Comparison of ENCODE assay signal across 10 cellular contexts in genomic region chr17:49715221-49715620, GRCh38. TPM values are rescaled to one million over a fixed set of nuclear protein-coding genes. Genes with fewer than 3 reads are reported as not detected.
DNase-seq lines count a peak whose midpoint lies in the region; ATAC-seq and TF ChIP-seq lines count a peak whose summit lies in the region.
"Had no signal": no experiment of that assay in that cellular context is flagged by ENCODE, and none has a peak within 500 bp of the region (broad histone marks: within the 10 kb centered on the region; RNA-seq: fewer than 3 reads in every experiment).

No MANE protein-coding gene starts in this region.

- H3K9me3 ChIP-seq in right atrium auricular region (no peaks in the 10 kb centered on the region), gastroesophageal sphincter (no peaks in the 10 kb centered on the region), stomach smooth muscle (ENCODE audit: control insufficient read depth in 2 of 2, low read length in 2 of 2) (no peaks in the 10 kb centered on the region), PC-3 (ENCODE audit: low read length) (no peaks in the 10 kb centered on the region)
- H3K9me3 ChIP-seq: psoas muscle had no signal

- H3K4me1 Mint-ChIP-seq in activated CD8-positive, alpha-beta T cell treated with anti-CD3 and anti-CD28 coated beads, Interleukin-2, amount 10 ng/mL, durations not matched to agents 7 days and 5 days (ENCODE audit: low read depth) = peaks cover 34% of the 10 kb centered on the region

- 50 to 64% methylated on average over 2 to 3 of the region's 4 CpGs for WGBS in gastroesophageal sphincter (ENCODE audit: low coverage in 1 of 2), 2 donors

- H3K36me3 Mint-ChIP-seq in activated CD8-positive, alpha-beta T cell treated with anti-CD3 and anti-CD28 coated beads, Interleukin-2, amount 10 ng/mL, durations not matched to agents 7 days and 5 days (ENCODE audit: low read depth) = peaks cover 65% of the 10 kb centered on the region

- peak overlapping the region; percentile 65 to 76 for H3K27ac ChIP-seq in right atrium auricular region
- peak overlapping the region in 3 of 4 donors; percentile 61 to 75 (median 69) for H3K27ac ChIP-seq in gastroesophageal sphincter
- H3K27ac ChIP-seq in stomach smooth muscle (ENCODE audit: low read length) = peak overlapping the region; percentile 46
- H3K27ac ChIP-seq in PC-3 (ENCODE audit: low read length) = no peak overlapping the region
- H3K27ac ChIP-seq: psoas muscle had no signal

- POLR2A ChIA-PET in activated CD8-positive, alpha-beta T cell treated with anti-CD3 and anti-CD28 coated beads, Interleukin-2, amount 10 ng/mL, durations not matched to agents 7 days and 5 days (lab: Charles Lee) = interaction anchor here (0.6 to 1.8 kb wide), 8 partner anchors 13 to 73 kb away, joined by 3 to 10 read pairs (median 4); partner anchors contain the start of genes KAT7 and SPOP
- POLR2A ChIA-PET in PC-3 (lab: Charles Lee; ENCODE audit: unreplicated experiment) = no interaction called here

- no peaks in the 10 kb centered on the region for H3F3A ChIP-seq in PC-3 (ENCODE audit: low read length, unreplicated experiment)

- TF ChIP-seq POLR2A in gastroesophageal sphincter (IDR thresholded peaks at IDR 0.05) = no peak

- H3K4me3 ChIP-seq in right atrium auricular region (no peak overlapping the region), gastroesophageal sphincter (no peak overlapping the region), stomach smooth muscle (ENCODE audit: low read length in 2 of 2) (no peak overlapping the region), H7 (ENCODE audit: insufficient read depth, low read depth, low read length) (no peak overlapping the region), PC-3 (ENCODE audit: low read length) (no peak overlapping the region)
- H3K4me3 ChIP-seq: psoas muscle had no signal

- peak overlapping the region; percentile 50 for H3K27ac Mint-ChIP-seq in activated CD8-positive, alpha-beta T cell treated with anti-CD3 and anti-CD28 coated beads, Interleukin-2, amount 10 ng/mL, durations not matched to agents 7 days and 5 days

- ATAC-seq in left cardiac atrium (no peak), gastroesophageal sphincter (no peak), PC-3 (no peak), GM18498 (IDR thresholded peaks at IDR 0.05; ENCODE audit: unreplicated experiment) (no peak)
- ATAC-seq in activated CD8-positive, alpha-beta T cell treated with anti-CD3 and anti-CD28 coated beads, Interleukin-2, amount 10 ng/mL, durations not matched to agents 7 days and 5 days = peak; percentile 51
- ATAC-seq: psoas muscle had no signal

- H3K36me3 ChIP-seq in right atrium auricular region = peaks cover 38% of the 10 kb centered on the region
- peaks cover 0 to 100% of the 10 kb centered on the region in 2 donors for H3K36me3 ChIP-seq in gastroesophageal sphincter
- peaks cover 49 to 67% of the 10 kb centered on the region in 2 donors for H3K36me3 ChIP-seq in stomach smooth muscle (ENCODE audit: control insufficient read depth in 2 of 2, insufficient read depth in 2 of 2, low read length in 2 of 2)
- H3K36me3 ChIP-seq in H7 (replicated peaks; ENCODE audit: control insufficient read depth, insufficient read depth, low read length) = peaks cover 35% of the 10 kb centered on the region
- H3K36me3 ChIP-seq in PC-3 (ENCODE audit: low read depth, low read length) = no peaks in the 10 kb centered on the region; the same call in 1 of the 2 replicates

- intact Hi-C loops in left cardiac atrium (cut with DNase I) = no loop called here
- intact Hi-C loops in PC-3 (cut with micrococcal nuclease) = no loop called here

- no peak overlapping the region for H3K4me3 Mint-ChIP-seq in activated CD8-positive, alpha-beta T cell treated with anti-CD3 and anti-CD28 coated beads, Interleukin-2, amount 10 ng/mL, durations not matched to agents 7 days and 5 days

- H4K20me1 ChIP-seq in PC-3 (ENCODE audit: low read length) = no peaks in the 10 kb centered on the region

- H3K79me2 ChIP-seq in PC-3 (ENCODE audit: low read length) = no peaks in the 10 kb centered on the region

- H3K27me3 ChIP-seq in right atrium auricular region (no peaks in the 10 kb centered on the region), gastroesophageal sphincter (no peaks in the 10 kb centered on the region), stomach smooth muscle (ENCODE audit: control insufficient read depth in 1 of 2, insufficient read depth in 2 of 2, low read length in 2 of 2) (no peaks in the 10 kb centered on the region), H7 (ENCODE audit: control insufficient read depth, insufficient read depth, low read length) (no peaks in the 10 kb centered on the region), PC-3 (ENCODE audit: low read length) (no peaks in the 10 kb centered on the region)

- H3K4me1 ChIP-seq in right atrium auricular region (peaks cover 0 to 28% of the 10 kb centered on the region in 2 donors), gastroesophageal sphincter (peaks cover 0 to 42% (median 0%) of the 10 kb centered on the region in 3 donors), stomach smooth muscle (ENCODE audit: control insufficient read depth, insufficient read depth, low read length) (peaks cover 8% of the 10 kb centered on the region), PC-3 (ENCODE audit: insufficient read depth, low read length) (no peaks in the 10 kb centered on the region)

- no peak for TF ChIP-seq CTCF in right atrium auricular region (IDR thresholded peaks at IDR 0.05)
- TF ChIP-seq CTCF in gastroesophageal sphincter (IDR thresholded peaks at IDR 0.05) = no peak
- TF ChIP-seq CTCF in PC-3 (conservative IDR thresholded peaks at IDR 0.05; ENCODE audit: low read depth, low read length) = no peak

- BruUV-seq in PC-3 (replicated peaks; lab: Mats Ljungman, UMichigan) = no TSS peak

- no peak for DNase-seq in right atrium auricular region (ENCODE audit: low spot score)
- DNase-seq in left cardiac atrium = no peak
- peak; percentile 39 for DNase-seq in activated CD8-positive, alpha-beta T cell treated with anti-CD3 and anti-CD28 coated beads, Interleukin-2, amount 10 ng/mL, durations not matched to agents 7 days and 5 days
- no peak for DNase-seq in H7
- no peak for DNase-seq in PC-3
- DNase-seq: NCI-H345, psoas muscle had no signal

- H3K9me2 ChIP-seq in PC-3 (replicated peaks; ENCODE audit: low read length) = no peaks in the 10 kb centered on the region

- no peaks in the 10 kb centered on the region for H3K27me3 Mint-ChIP-seq in activated CD8-positive, alpha-beta T cell treated with anti-CD3 and anti-CD28 coated beads, Interleukin-2, amount 10 ng/mL, durations not matched to agents 7 days and 5 days (ENCODE audit: low read depth)

- no peak overlapping the region for H2AFZ ChIP-seq in PC-3 (ENCODE audit: low read length)

- H3K4me2 ChIP-seq in PC-3 (ENCODE audit: low read length) = no peak overlapping the region

- CTCF ChIA-PET in activated CD8-positive, alpha-beta T cell treated with anti-CD3 and anti-CD28 coated beads, Interleukin-2, amount 10 ng/mL, durations not matched to agents 7 days and 5 days (lab: Charles Lee) = interaction anchor here (1.0 to 2.3 kb wide), 16 partner anchors 9 to 158 kb away, joined by 3 to 17 read pairs (median 4); partner anchors contain the start of genes FAM117A and NXPH3
- CTCF ChIA-PET in PC-3 (lab: Charles Lee) = no interaction called here

- H3K9me3 Mint-ChIP-seq in activated CD8-positive, alpha-beta T cell treated with anti-CD3 and anti-CD28 coated beads, Interleukin-2, amount 10 ng/mL, durations not matched to agents 7 days and 5 days (ENCODE audit: insufficient read depth) = no peaks in the 10 kb centered on the region

- TF ChIP-seq EP300 in gastroesophageal sphincter (IDR thresholded peaks at IDR 0.05) = no peak

- H3K9ac ChIP-seq in stomach smooth muscle (ENCODE audit: low read length in 2 of 2) (peak overlapping the region in 1 of 2 donors; percentile 13), PC-3 (ENCODE audit: low read length) (no peak overlapping the region)

RNA-seq across cellular contexts. Expression of gene SLC35B1, which starts 7.5 kb away (rescaled TPM):
- total RNA-seq in right atrium auricular region (10 to 100 TPM; 54.1 to 83.6 TPM), left cardiac atrium (10 to 100 TPM; 48.8 to 78.8 TPM), gastroesophageal sphincter (10 to 100 TPM; 17.9 to 35.6 (median 19.5) TPM), PC-3 (2014; rRNA removed) (199 and 211 TPM in 2 replicates)
- total RNA-seq in activated CD8-positive, alpha-beta T cell treated with anti-CD3 and anti-CD28 coated beads, Interleukin-2, amount 10 ng/mL, durations not matched to agents 7 days and 5 days = 10 to 100 TPM; 50.7 to 62.6 TPM
- total RNA-seq in H7 (2014; rRNA removed; shearing (Covaris generic)) = 57.6 and 76.6 TPM in 2 replicates

RNA-seq across cellular contexts. Expression of gene SPOP, which starts 37.3 kb away (rescaled TPM):
- total RNA-seq in right atrium auricular region = 10 to 100 TPM; 40.9 to 71.8 TPM
- 10 to 100 TPM; 60.5 to 69.5 TPM for total RNA-seq in left cardiac atrium
- total RNA-seq in activated CD8-positive, alpha-beta T cell treated with anti-CD3 and anti-CD28 coated beads, Interleukin-2, amount 10 ng/mL, durations not matched to agents 7 days and 5 days = 10 to 100 TPM; 49.5 to 52.0 TPM
- total RNA-seq in gastroesophageal sphincter = 100 to 1,000 TPM; 159 to 268 (median 176) TPM
- 16.1 and 26.2 TPM in 2 replicates for total RNA-seq in H7 (2014; rRNA removed; shearing (Covaris generic))
- total RNA-seq in PC-3 (2014; rRNA removed) = 52.9 and 54.7 TPM in 2 replicates

RNA-seq across cellular contexts. Expression of gene FAM117A, which starts 48.7 kb away (rescaled TPM):
- total RNA-seq in right atrium auricular region = 10 to 100 TPM; 15.1 to 15.5 TPM
- total RNA-seq in left cardiac atrium = 10 to 100 TPM in 1 of 2 donors, 1 to 10 TPM in 1; 5.3 to 13.9 TPM
- 10 to 100 TPM; 20.8 to 23.5 TPM for total RNA-seq in activated CD8-positive, alpha-beta T cell treated with anti-CD3 and anti-CD28 coated beads, Interleukin-2, amount 10 ng/mL, durations not matched to agents 7 days and 5 days
- total RNA-seq in gastroesophageal sphincter = 10 to 100 TPM; 12.4 to 39.5 (median 19.8) TPM
- total RNA-seq in H7 (2014; rRNA removed; shearing (Covaris generic)) = 21.8 and 24.3 TPM in 2 replicates
- 9.7 and 16.3 TPM in 2 replicates for total RNA-seq in PC-3 (2014; rRNA removed)
